In the genomic region with DNA sequence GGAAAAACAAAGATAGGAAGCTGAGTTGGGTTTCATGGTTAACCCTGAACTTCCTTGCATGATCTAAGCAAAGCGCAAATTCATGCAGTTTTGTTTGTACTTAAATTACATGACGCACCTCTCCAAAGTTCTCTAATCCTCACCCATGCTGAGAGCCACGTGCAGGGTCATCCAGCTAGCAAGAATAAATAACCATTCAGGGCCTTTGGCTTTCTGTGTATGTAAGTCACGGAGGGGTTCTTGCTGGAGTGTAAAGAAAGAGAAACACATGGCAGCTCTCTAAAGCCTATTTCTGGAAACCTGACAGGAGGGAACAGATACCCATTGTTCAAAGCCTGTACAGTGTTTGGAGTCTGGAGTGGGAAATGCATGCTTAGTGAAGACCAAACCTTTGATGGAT, we compare ENCODE assay signal across 15 cellular contexts.
DNase-seq lines count a peak whose midpoint lies in the region; ATAC-seq lines count a peak whose summit lies in the region.
"Had no signal": no experiment of that assay in that cellular context is flagged by ENCODE, and none has a peak within 500 bp of the region (broad histone marks: within the 10 kb centered on the region; RNA-seq: fewer than 3 reads in every experiment).

No MANE protein-coding gene starts in this region.

- DNase-seq in Ammon's horn (ENCODE audit: low spot score), result peak; percentile 84
- DNase-seq in NCI-H146 treated with DMSO at 0.1 percent for 48 hours (lab: John Stamatoyannopoulos, UW; ENCODE audit: unreplicated experiment), result peak; percentile 71
- DNase-seq in myocyte (ENCODE audit: low read depth), result peak; percentile 38
- DNase-seq in stimulated activated effector memory CD8-positive, alpha-beta T cell treated with anti-CD3 and anti-CD28 coated beads, Interleukin-12 subunit alpha, Interleukin-12 subunit beta, amount 100 ng/mL, for 72 hours (ENCODE audit: low spot score in 2 of 2), result no peak
- no peak for DNase-seq in NAMALWA (ENCODE audit: low spot score)
- DNase-seq in stimulated activated CD8-positive, alpha-beta memory T cell treated with anti-CD3 and anti-CD28 coated beads, Interleukin-4, amount 100 ng/mL, for 48 hours, result no peak
- DNase-seq: activated CD4-positive, alpha-beta T cell treated with anti-CD3 and anti-CD28 coated beads, Interleukin-2, amount 50 U/mL, for 1 hour; CD4-positive, alpha-beta T cell; H7; MM.1S; occipital lobe; stimulated activated CD4-positive, alpha-beta T cell treated with anti-CD3 and anti-CD28 coated beads, Interleukin-4, amount 100 ng/mL, for 4 hours had no signal

- H3K27ac Mint-ChIP-seq in stimulated activated effector memory CD8-positive, alpha-beta T cell treated with anti-CD3 and anti-CD28 coated beads, Interleukin-12 subunit alpha, Interleukin-12 subunit beta, amount 100 ng/mL, for 72 hours, result no peak overlapping the region
- H3K27ac Mint-ChIP-seq: CD4-positive, alpha-beta T cell; T-helper 1 cell treated with Interleukin-12 subunit alpha and Interleukin-12 subunit beta and Interleukin-4 antibody, amounts not matched to agents 30 μg/mL and 1 μg/mL, for 36 hours had no signal

- H3K36me3 Mint-ChIP-seq in stimulated activated effector memory CD8-positive, alpha-beta T cell treated with anti-CD3 and anti-CD28 coated beads, Interleukin-12 subunit alpha, Interleukin-12 subunit beta, amount 100 ng/mL, for 72 hours, result no peaks in the 10 kb centered on the region

- no peak overlapping the region for H3K4me3 Mint-ChIP-seq in stimulated activated effector memory CD8-positive, alpha-beta T cell treated with anti-CD3 and anti-CD28 coated beads, Interleukin-12 subunit alpha, Interleukin-12 subunit beta, amount 100 ng/mL, for 72 hours
- H3K4me3 Mint-ChIP-seq: CD4-positive, alpha-beta T cell; T-helper 1 cell treated with Interleukin-12 subunit alpha and Interleukin-12 subunit beta and Interleukin-4 antibody, amounts not matched to agents 30 μg/mL and 1 μg/mL, for 36 hours had no signal

- no peaks in the 10 kb centered on the region for H3K9me3 Mint-ChIP-seq in stimulated activated effector memory CD8-positive, alpha-beta T cell treated with anti-CD3 and anti-CD28 coated beads, Interleukin-12 subunit alpha, Interleukin-12 subunit beta, amount 100 ng/mL, for 72 hours
- H3K9me3 Mint-ChIP-seq: CD4-positive, alpha-beta T cell; T-helper 1 cell treated with Interleukin-12 subunit alpha and Interleukin-12 subunit beta and Interleukin-4 antibody, amounts not matched to agents 30 μg/mL and 1 μg/mL, for 36 hours had no signal

- no peaks in the 10 kb centered on the region for H3K4me1 Mint-ChIP-seq in stimulated activated effector memory CD8-positive, alpha-beta T cell treated with anti-CD3 and anti-CD28 coated beads, Interleukin-12 subunit alpha, Interleukin-12 subunit beta, amount 100 ng/mL, for 72 hours

- no peak for ATAC-seq in stimulated activated effector memory CD8-positive, alpha-beta T cell treated with anti-CD3 and anti-CD28 coated beads, Interleukin-12 subunit alpha, Interleukin-12 subunit beta, amount 100 ng/mL, for 72 hours
- ATAC-seq in HG03039 (IDR thresholded peaks at IDR 0.05; ENCODE audit: unreplicated experiment), result no peak

- H3K27ac ChIP-seq in cingulate gyrus (ENCODE audit: low read depth, low read length), result peak overlapping the region; percentile 2

Comparison
In these comparisons a context has a peak if more than half of its experiments do, and no peak if none do; other contexts are left out.
1. DNase-seq: peak in Ammon's horn (single experiment), NCI-H146 treated with DMSO at 0.1 percent for 48 hours (single experiment) and myocyte (single experiment); none in stimulated activated effector memory CD8-positive, alpha-beta T cell treated with anti-CD3 and anti-CD28 coated beads, Interleukin-12 subunit alpha, Interleukin-12 subunit beta, amount 100 ng/mL, for 72 hours (0 of 2), NAMALWA (single experiment) and stimulated activated CD8-positive, alpha-beta memory T cell treated with anti-CD3 and anti-CD28 coated beads, Interleukin-4, amount 100 ng/mL, for 48 hours (single experiment).